In the genomic region with DNA sequence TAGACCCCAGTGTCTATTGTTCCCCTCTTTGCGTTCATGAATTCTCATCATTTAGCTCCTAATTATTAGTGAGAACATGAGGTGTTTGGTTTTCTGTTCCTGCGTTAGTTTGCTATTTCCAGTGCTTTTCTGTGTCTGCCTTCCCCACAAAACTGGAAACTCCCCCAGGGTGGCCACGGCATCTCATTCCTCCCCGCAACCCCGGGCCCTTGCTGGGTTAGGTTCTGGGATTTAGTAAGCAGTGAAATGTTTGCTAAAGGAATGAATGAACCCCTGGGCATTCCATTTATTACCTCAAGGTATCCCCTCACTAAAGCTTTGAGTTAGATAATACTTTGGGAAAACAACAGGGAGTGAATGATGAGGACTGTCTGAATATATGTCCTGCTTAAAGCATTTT, we compare ENCODE assay signal across 13 cellular contexts.
A peak's percentile ranks its signal among the peaks of the same experiment; 100 is the strongest.
DNase-seq lines count a peak whose midpoint lies in the region; ATAC-seq and FAIRE-seq lines count a peak whose summit lies in the region.
"Had no signal": no experiment of that assay in that cellular context is flagged by ENCODE, and none has a peak within 500 bp of the region (broad histone marks: within the 10 kb centered on the region; RNA-seq: fewer than 3 reads in every experiment).

No MANE protein-coding gene starts in this region.

- DNase-seq in GM18507 (ENCODE audit: extremely low spot score, insufficient read length, low read depth) (no peak), anterior cingulate cortex (lab: John Stamatoyannopoulos, UW) (no peak), posterior vena cava (ENCODE audit: low spot score) (no peak), D341Med (ENCODE audit: low spot score) (no peak), aorta (no peak)
- DNase-seq in effector memory CD8-positive, alpha-beta T cell: no peak
- DNase-seq: activated B cell treated with CpG ODN at 0.5 μM for 24 hours; effector memory CD4-positive, alpha-beta T cell; occipital lobe had no signal

- H3K36me3 ChIP-seq in aorta (ENCODE audit: control insufficient read depth in 1 of 2, insufficient read depth in 2 of 2, low read length in 1 of 2): no peaks in the 10 kb centered on the region
- H3K36me3 ChIP-seq: left lung, upper lobe of left lung had no signal

- H3K27me3 Mint-ChIP-seq in effector memory CD8-positive, alpha-beta T cell: peaks cover 13 to 17% of the 10 kb centered on the region in 2 donors

- peak; percentile 71 for FAIRE-seq in GM18507 (lab: Jason Lieb, UNC)

- H3K36me3 Mint-ChIP-seq in effector memory CD8-positive, alpha-beta T cell (ENCODE audit: insufficient read depth): peaks cover 3% of the 10 kb centered on the region

- H3K27ac Mint-ChIP-seq in effector memory CD8-positive, alpha-beta T cell: peak overlapping the region in 1 of 2 donors; percentile 46
- H3K27ac Mint-ChIP-seq: activated B cell treated with CpG ODN at 0.5 μM for 24 hours had no signal

- peak overlapping the region; percentile 22 to 43 for H3K4me3 Mint-ChIP-seq in effector memory CD8-positive, alpha-beta T cell
- H3K4me3 Mint-ChIP-seq: activated B cell treated with CpG ODN at 0.5 μM for 24 hours had no signal

- H3K4me1 ChIP-seq in aorta (ENCODE audit: control insufficient read depth in 1 of 2, insufficient read depth in 2 of 2, low read length in 2 of 2): no peaks in the 10 kb centered on the region
- H3K4me1 ChIP-seq: left lung had no signal

- ATAC-seq in GM19351 (IDR thresholded peaks at IDR 0.05; ENCODE audit: unreplicated experiment) (peak; percentile 15), HG03039 (IDR thresholded peaks at IDR 0.05; ENCODE audit: unreplicated experiment) (peak; percentile 46), aorta (ENCODE audit: low FRiP score) (no peak)
- no peak for ATAC-seq in effector memory CD8-positive, alpha-beta T cell (replicated peaks)

- no peak overlapping the region for H3K4me3 ChIP-seq in aorta (ENCODE audit: low read length in 2 of 2)
- H3K4me3 ChIP-seq: left lung, upper lobe of left lung had no signal

- no peaks in the 10 kb centered on the region for H3K9me3 Mint-ChIP-seq in effector memory CD8-positive, alpha-beta T cell
- H3K9me3 Mint-ChIP-seq: activated B cell treated with CpG ODN at 0.5 μM for 24 hours had no signal

- no peaks in the 10 kb centered on the region for H3K9me3 ChIP-seq in aorta (ENCODE audit: control insufficient read depth, low read length)
- H3K9me3 ChIP-seq: left lung, upper lobe of left lung had no signal

- intact Hi-C loops in posterior vena cava (cut with DNase I) (no loop called here), aorta (cut with DNase I) (no loop called here)

- no peak overlapping the region for H3K27ac ChIP-seq in aorta (ENCODE audit: low read depth in 1 of 2, low read length in 2 of 2)
- H3K27ac ChIP-seq: left lung, upper lobe of left lung had no signal

- 70 to 78% methylated on average over 5 of the region's 5 CpGs for WGBS in aorta, 2 donors

- no peaks in the 10 kb centered on the region for H3K27me3 ChIP-seq in aorta (ENCODE audit: control insufficient read depth in 1 of 2, insufficient read depth in 2 of 2, low read length in 1 of 2)
- H3K27me3 ChIP-seq: left lung, upper lobe of left lung had no signal

- H3K4me1 Mint-ChIP-seq in effector memory CD8-positive, alpha-beta T cell (ENCODE audit: low read depth in 2 of 2): peaks cover 6 to 12% of the 10 kb centered on the region in 2 donors
- H3K4me1 Mint-ChIP-seq: activated B cell treated with CpG ODN at 0.5 μM for 24 hours had no signal

Comparison
In these comparisons a context has a peak if more than half of its experiments do, and no peak if none do; other contexts are left out.
1. ATAC-seq: peak in GM19351 (single experiment) and HG03039 (single experiment); none in effector memory CD8-positive, alpha-beta T cell (single experiment) and aorta (single experiment).